ENCODE assay signal across 8 cellular contexts in the genomic region with DNA sequence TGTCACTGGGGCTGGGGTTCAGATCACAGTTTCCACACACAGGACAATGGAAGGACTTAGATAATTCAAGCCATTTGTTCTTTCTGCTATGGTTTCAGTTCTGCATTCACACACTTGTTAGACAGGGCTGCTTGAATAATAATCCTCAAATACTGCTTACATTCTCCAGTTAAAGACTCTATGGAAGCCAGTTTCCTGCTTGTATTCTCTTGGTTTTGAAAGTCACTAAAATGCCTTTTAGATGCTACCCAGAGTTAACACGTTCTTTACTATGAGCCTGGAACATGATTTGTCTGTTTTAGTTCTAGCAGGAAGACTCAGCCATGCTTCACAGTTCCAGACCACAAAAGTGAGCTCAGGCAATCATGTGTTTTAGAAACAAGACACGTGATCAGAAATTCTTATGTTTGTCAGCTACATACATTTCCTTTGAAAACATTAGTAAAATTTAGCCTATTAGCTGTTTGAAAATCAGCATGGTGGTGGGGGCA.
DNase-seq lines count a peak whose midpoint lies in the region; ATAC-seq, FAIRE-seq and TF ChIP-seq lines count a peak whose summit lies in the region.

No MANE protein-coding gene starts in this region.

- H3K4me3 ChIP-seq in kidney (ENCODE audit: low read length in 2 of 2) = no peak overlapping the region

- FAIRE-seq in kidney (lab: Jason Lieb, UNC) = no peak

- peaks cover 30 to 35% (median 34%) of the 10 kb centered on the region in 3 donors for H3K4me1 Mint-ChIP-seq in IgD-negative memory B cell

- DNase-seq in GM10266 (ENCODE audit: extremely low spot score) (peak; percentile 53), germinal center (ENCODE audit: low spot score) (peak; percentile 36), NCI-H1436 (lab: John Stamatoyannopoulos, UW) (no peak), kidney (no peak)
- DNase-seq in activated CD4-positive, alpha-beta T cell treated with anti-CD3 and anti-CD28 coated beads for 48 hours = no peak
- DNase-seq in activated CD4-positive, alpha-beta T cell treated with anti-CD3 and anti-CD28 coated beads, Interleukin-2, amount 50 U/mL, for 48 hours = no peak

- peak overlapping the region; percentile 76 to 95 (median 87) for H3K27ac Mint-ChIP-seq in IgD-negative memory B cell

- H3K9ac ChIP-seq in kidney (ENCODE audit: low read length in 2 of 2) = no peak overlapping the region

- intact Hi-C loops in kidney (cut with DNase I) = no loop called here

- TF ChIP-seq CTCF in GM10266 (IDR thresholded peaks at IDR 0.05; ENCODE audit: control insufficient read depth, insufficient read depth, low read depth, missing control alignments) (no peak), kidney (IDR thresholded peaks at IDR 0.05; ENCODE audit: borderline replicate concordance, extremely low read depth, insufficient read depth) (no peak)

- no peak overlapping the region for H3K27ac ChIP-seq in kidney (ENCODE audit: low read depth in 2 of 2, low read length in 2 of 2)

- H3K9me3 Mint-ChIP-seq in IgD-negative memory B cell = peaks cover 0 to 2% (median 0%) of the 10 kb centered on the region in 3 donors

- H3K36me3 ChIP-seq in kidney (ENCODE audit: control insufficient read depth in 1 of 2, insufficient read depth in 2 of 2, low read length in 2 of 2) = no peaks in the 10 kb centered on the region

- peaks cover 3% of the 10 kb centered on the region for H3K36me3 Mint-ChIP-seq in IgD-negative memory B cell

- ATAC-seq in GM21529 (IDR thresholded peaks at IDR 0.05; ENCODE audit: unreplicated experiment) = peak; percentile 94

- H3K4me1 ChIP-seq in kidney (ENCODE audit: control insufficient read depth in 1 of 2, insufficient read depth in 1 of 2, low read depth in 1 of 2, low read length in 2 of 2) = no peaks in the 10 kb centered on the region

- peak overlapping the region; percentile 49 to 83 (median 59) for H3K4me3 Mint-ChIP-seq in IgD-negative memory B cell

- no peaks in the 10 kb centered on the region for H3K9me3 ChIP-seq in kidney (ENCODE audit: control insufficient read depth in 1 of 2, low read length in 2 of 2)

- no peaks in the 10 kb centered on the region for H3K27me3 Mint-ChIP-seq in IgD-negative memory B cell

Comparison
In these comparisons a context has a peak if more than half of its experiments do, and no peak if none do; other contexts are left out.
1. DNase-seq: peak in GM10266 (single experiment) and germinal center (single experiment); none in activated CD4-positive, alpha-beta T cell treated with anti-CD3 and anti-CD28 coated beads for 48 hours (single experiment), NCI-H1436 (single experiment), kidney (single experiment) and activated CD4-positive, alpha-beta T cell treated with anti-CD3 and anti-CD28 coated beads, Interleukin-2, amount 50 U/mL, for 48 hours (0 of 2).